In the genomic region with DNA sequence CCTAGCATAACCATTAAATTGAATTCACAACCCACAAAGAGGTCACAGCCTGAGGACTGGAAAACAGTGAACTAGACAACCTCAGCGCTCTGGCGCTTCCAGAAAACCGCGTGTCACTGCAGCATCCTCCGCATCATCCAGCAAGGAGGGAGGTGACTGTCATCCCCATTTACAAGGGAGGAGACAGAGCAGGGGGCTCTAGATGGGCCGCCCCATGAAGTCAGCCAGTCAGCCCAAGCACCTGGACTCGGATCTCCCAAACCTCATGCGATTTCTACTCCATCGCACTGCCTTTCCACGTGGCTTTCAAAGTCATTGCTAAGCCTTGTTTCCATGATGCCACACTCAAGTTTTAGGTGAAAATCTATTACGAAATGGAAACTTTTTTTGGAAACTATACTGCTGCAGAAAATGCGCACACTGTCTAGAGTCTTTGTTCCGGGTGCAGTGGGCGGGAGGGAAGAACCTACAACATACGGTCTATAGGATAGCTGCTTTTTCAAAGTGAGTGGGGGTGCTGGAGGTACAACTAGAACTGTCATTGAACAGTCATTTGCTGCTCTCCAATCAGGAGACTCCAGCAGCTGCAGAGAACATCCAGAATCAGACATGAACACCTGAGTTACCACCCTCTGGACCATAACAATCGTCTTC, we compare ENCODE assay signal across 10 cellular contexts. TPM values are rescaled to one million over a fixed set of nuclear protein-coding genes. Genes with fewer than 3 reads are reported as not detected.
DNase-seq lines count a peak whose midpoint lies in the region; ATAC-seq lines count a peak whose summit lies in the region.
"Had no signal": no experiment of that assay in that cellular context is flagged by ENCODE, and none has a peak within 500 bp of the region (broad histone marks: within the 10 kb centered on the region; RNA-seq: fewer than 3 reads in every experiment).

No MANE protein-coding gene starts in this region.

- H3K9me3 Mint-ChIP-seq in activated T-cell treated with anti-CD3 and anti-CD28 coated beads, Interleukin-2, amount 50 U/mL, for 72 hours = no peaks in the 10 kb centered on the region
- no peaks in the 10 kb centered on the region for H3K9me3 Mint-ChIP-seq in memory B cell

- H3K4me1 Mint-ChIP-seq in activated T-cell treated with anti-CD3 and anti-CD28 coated beads, Interleukin-2, amount 50 U/mL, for 72 hours (ENCODE audit: low read depth) = peaks cover 60% of the 10 kb centered on the region
- peaks cover 27% of the 10 kb centered on the region for H3K4me1 Mint-ChIP-seq in memory B cell

- H3K27ac Mint-ChIP-seq in activated T-cell treated with anti-CD3 and anti-CD28 coated beads, Interleukin-2, amount 50 U/mL, for 72 hours = peak overlapping the region; percentile 88
- peak overlapping the region; percentile 14 for H3K27ac Mint-ChIP-seq in memory B cell

- H3K27me3 Mint-ChIP-seq in activated T-cell treated with anti-CD3 and anti-CD28 coated beads, Interleukin-2, amount 50 U/mL, for 72 hours (ENCODE audit: low read depth) = no peaks in the 10 kb centered on the region
- H3K27me3 Mint-ChIP-seq in memory B cell = no peaks in the 10 kb centered on the region

- no peak for ATAC-seq in activated T-cell treated with anti-CD3 and anti-CD28 coated beads, Interleukin-2, amount 50 U/mL, for 72 hours (replicated peaks in 1 of 2)
- ATAC-seq in memory B cell (ENCODE audit: low read depth) (no peak), GM21528 (IDR thresholded peaks at IDR 0.05; ENCODE audit: low FRiP score, unreplicated experiment) (no peak)

- peak overlapping the region; percentile 82 to 91 for H3K4me3 Mint-ChIP-seq in activated T-cell treated with anti-CD3 and anti-CD28 coated beads, Interleukin-2, amount 50 U/mL, for 72 hours
- peak overlapping the region; percentile 43 for H3K4me3 Mint-ChIP-seq in memory B cell

- H3K36me3 Mint-ChIP-seq in activated T-cell treated with anti-CD3 and anti-CD28 coated beads, Interleukin-2, amount 50 U/mL, for 72 hours (ENCODE audit: insufficient read depth in 2 of 2) = peaks cover 0 to 3% of the 10 kb centered on the region in 2 donors
- H3K36me3 Mint-ChIP-seq in memory B cell = peaks cover 2% of the 10 kb centered on the region

- peak; percentile 65 for DNase-seq in stimulated activated CD4-positive, alpha-beta T cell treated with anti-CD3 and anti-CD28 coated beads, Interleukin-15, amount 100 ng/mL, for 24 hours
- no peak for DNase-seq in stimulated activated CD4-positive, alpha-beta T cell treated with anti-CD3 and anti-CD28 coated beads, Interleukin-12 subunit alpha, Interleukin-12 subunit beta, amount 100 ng/mL, for 4 hours
- DNase-seq in activated T-cell treated with anti-CD3 and anti-CD28 coated beads, Interleukin-2, amount 50 U/mL, for 72 hours = no peak
- DNase-seq in memory B cell (ENCODE audit: low spot score in 2 of 2) (no peak), HT-29 (ENCODE audit: low spot score) (no peak), midbrain (lab: John Stamatoyannopoulos, UW) (no peak), EL (no peak)
- DNase-seq: Kasumi-1, ovary had no signal

RNA-seq across cellular contexts. Expression of gene AP3D1, which starts 2.8 kb away (rescaled TPM):
- 100 to 1,000 TPM; 111 to 114 TPM for total RNA-seq in activated T-cell treated with anti-CD3 and anti-CD28 coated beads, Interleukin-2, amount 50 U/mL, for 72 hours
- total RNA-seq in HT-29 (2014; rRNA removed; shearing (Covaris generic)) = 143 and 145 TPM in 2 replicates

RNA-seq across cellular contexts. Expression of gene DOT1L, which starts 15.1 kb away (rescaled TPM):
- 10 to 100 TPM; 50.4 to 55.4 TPM for total RNA-seq in activated T-cell treated with anti-CD3 and anti-CD28 coated beads, Interleukin-2, amount 50 U/mL, for 72 hours
- total RNA-seq in HT-29 (2014; rRNA removed; shearing (Covaris generic)) = 12.9 and 19.5 TPM in 2 replicates

RNA-seq across cellular contexts. Expression of gene IZUMO4, which starts 51.9 kb away (rescaled TPM):
- 10 to 100 TPM; 28.5 to 36.9 TPM for total RNA-seq in activated T-cell treated with anti-CD3 and anti-CD28 coated beads, Interleukin-2, amount 50 U/mL, for 72 hours
- total RNA-seq in HT-29 (2014; rRNA removed; shearing (Covaris generic)) = 2.7 and 5.3 TPM in 2 replicates

RNA-seq across cellular contexts. Expression of gene MOB3A, which starts 52.5 kb away (rescaled TPM):
- 100 to 1,000 TPM; 129 to 134 TPM for total RNA-seq in activated T-cell treated with anti-CD3 and anti-CD28 coated beads, Interleukin-2, amount 50 U/mL, for 72 hours
- 7.7 and 9.2 TPM in 2 replicates for total RNA-seq in HT-29 (2014; rRNA removed; shearing (Covaris generic))
